8 cellular contexts compared by ENCODE assay signal in the genomic region with DNA sequence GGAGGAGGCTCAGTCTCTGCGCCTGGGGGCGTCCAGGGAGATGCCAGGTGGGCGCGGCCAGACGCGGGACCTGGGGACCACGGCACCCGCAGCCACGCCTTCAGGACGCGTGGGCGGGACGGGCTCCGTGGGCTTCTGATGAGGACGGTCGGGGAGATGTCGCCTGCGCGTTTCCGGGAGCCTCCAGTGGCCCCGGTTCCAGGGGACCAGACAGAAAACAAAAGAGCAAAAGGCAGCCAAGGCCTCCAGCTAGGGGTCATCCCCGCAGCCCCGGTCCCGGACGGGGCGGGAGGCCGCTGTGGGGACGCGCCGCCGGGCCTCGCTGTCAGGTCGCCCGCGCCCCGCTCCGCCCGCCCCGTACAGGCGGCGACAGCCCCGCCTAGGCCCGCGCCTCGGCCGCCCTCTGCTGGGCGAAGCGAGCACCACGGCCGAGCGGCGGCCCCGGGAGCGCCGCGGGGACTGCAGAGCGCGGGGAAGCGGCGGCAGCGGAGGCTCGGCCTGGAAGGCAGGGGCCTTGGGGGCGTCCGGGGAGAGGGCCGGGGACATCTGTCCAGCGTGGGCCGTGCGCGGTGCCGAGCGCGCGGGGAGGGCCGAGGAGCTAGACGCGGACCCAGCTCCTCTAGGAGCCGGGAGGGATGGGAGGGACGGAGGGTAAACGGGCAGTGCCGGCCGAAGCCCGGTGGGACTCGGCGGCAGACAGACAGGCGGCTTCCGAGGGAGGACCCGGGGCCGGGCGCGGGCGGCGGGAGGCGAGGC. TPM values are rescaled to one million over a fixed set of nuclear protein-coding genes. Genes with fewer than 3 reads are reported as not detected.
DNase-seq lines count a peak whose midpoint lies in the region; TF ChIP-seq lines count a peak whose summit lies in the region.

No MANE protein-coding gene starts in this region.

- peak overlapping the region; percentile 49 for H3K4ac ChIP-seq in trophoblast cell (ENCODE audit: low read depth, low read length)

- H3K27ac Mint-ChIP-seq in activated naive CD8-positive, alpha-beta T cell treated with anti-CD3 and anti-CD28 coated beads for 36 hours = peak overlapping the region; percentile 81

- H2BK120ac ChIP-seq in trophoblast cell (ENCODE audit: insufficient read depth, low read length, poor library complexity) = peak overlapping the region; percentile 92

- no CpG with 5 or more reads among the region's 93 CpGs for WGBS in trophoblast cell (ENCODE audit: extremely low coverage, insufficient coverage, insufficient read length)
- 0% methylated on average over 8 of the region's 93 CpGs; no CpG with 5 or more reads in 1 of the 2 donors for WGBS in transverse colon (ENCODE audit: low coverage in 1 of 2), 2 donors

- peak overlapping the region; percentile 66 for H2BK12ac ChIP-seq in trophoblast cell (ENCODE audit: low read length)

- H3K14ac ChIP-seq in trophoblast cell (ENCODE audit: low read length) = peak overlapping the region; percentile 93

- POLR2A ChIA-PET in GM10248 (lab: Yijun Ruan, JAX) = no interaction called here

- H3F3A ChIP-seq in Loucy (ENCODE audit: low read depth) = no peaks in the 10 kb centered on the region

- H2AFZ ChIP-seq in Loucy (ENCODE audit: low read length) (peak overlapping the region; percentile 95), trophoblast cell (ENCODE audit: insufficient read depth, low read length, poor library complexity) (peak overlapping the region; percentile 98)

- peak overlapping the region; percentile 92 for H4K91ac ChIP-seq in trophoblast cell (ENCODE audit: low read depth, low read length)

- H3K27me3 Mint-ChIP-seq in activated naive CD8-positive, alpha-beta T cell treated with anti-CD3 and anti-CD28 coated beads for 36 hours = no peaks in the 10 kb centered on the region

- H3K18ac ChIP-seq in trophoblast cell (ENCODE audit: low read length) = peak overlapping the region; percentile 94

- no peak overlapping the region for H3K27ac ChIP-seq in cardiac muscle cell
- peak overlapping the region; percentile 56 for H3K27ac ChIP-seq in trophoblast cell (ENCODE audit: low read depth, low read length)
- peak overlapping the region; percentile 76 to 86 (median 80) for H3K27ac ChIP-seq in transverse colon

- no peaks in the 10 kb centered on the region for H3K79me2 ChIP-seq in Loucy (ENCODE audit: insufficient read depth, low read length)
- peaks cover 7% of the 10 kb centered on the region for H3K79me2 ChIP-seq in trophoblast cell (ENCODE audit: control insufficient read depth, insufficient read depth, low read length, poor library complexity)

- H3K9me3 ChIP-seq in HAP-1 (no peaks in the 10 kb centered on the region), Loucy (ENCODE audit: insufficient read depth, low read depth, low read length) (no peaks in the 10 kb centered on the region), cardiac muscle cell (ENCODE audit: low read depth) (no peaks in the 10 kb centered on the region), trophoblast cell (ENCODE audit: insufficient read depth, low read depth, low read length) (peaks cover 3% of the 10 kb centered on the region), transverse colon (no peaks in the 10 kb centered on the region)

- no peak overlapping the region for H2AK5ac ChIP-seq in trophoblast cell (ENCODE audit: low read length)

- peaks cover 8% of the 10 kb centered on the region for H3K9me3 Mint-ChIP-seq in activated naive CD8-positive, alpha-beta T cell treated with anti-CD3 and anti-CD28 coated beads for 36 hours

- peak overlapping the region; percentile 85 for H2BK5ac ChIP-seq in trophoblast cell (ENCODE audit: low read depth, low read length, poor library complexity)

- peaks cover 4% of the 10 kb centered on the region for H3K36me3 Mint-ChIP-seq in activated naive CD8-positive, alpha-beta T cell treated with anti-CD3 and anti-CD28 coated beads for 36 hours

- H3K4me2 ChIP-seq in Loucy (ENCODE audit: low read depth, low read length, poor library complexity, severe bottlenecking) = peak overlapping the region; percentile 66
- peak overlapping the region; percentile 83 for H3K4me2 ChIP-seq in trophoblast cell (ENCODE audit: low read length)

- peaks cover 15% of the 10 kb centered on the region for H3K4me1 ChIP-seq in HAP-1
- peaks cover 11% of the 10 kb centered on the region for H3K4me1 ChIP-seq in Loucy (ENCODE audit: insufficient read depth, low read length, poor library complexity, severe bottlenecking)
- no peaks in the 10 kb centered on the region for H3K4me1 ChIP-seq in cardiac muscle cell (ENCODE audit: low read depth)
- H3K4me1 ChIP-seq in trophoblast cell (ENCODE audit: control insufficient read depth in 1 of 2, insufficient read depth in 2 of 2, low read length in 2 of 2) = peaks cover 4 to 10% of the 10 kb centered on the region in 2 experiments
- peaks cover 2 to 16% (median 10%) of the 10 kb centered on the region in 4 donors for H3K4me1 ChIP-seq in transverse colon

- peaks cover 11% of the 10 kb centered on the region for H3K79me1 ChIP-seq in trophoblast cell (ENCODE audit: low read length)

- no peak for TF ChIP-seq EP300 in transverse colon (IDR thresholded peaks at IDR 0.05; ENCODE audit: low read depth)

- H4K20me1 ChIP-seq in Loucy (ENCODE audit: insufficient read depth, low read length, poor library complexity, severe bottlenecking) = no peaks in the 10 kb centered on the region

- intact Hi-C loops in transverse colon (cut with DNase I; ENCODE audit: low total_unique reads) = loop anchor here (5.0 kb wide), 1 partner anchor 242 kb away; no protein-coding TSS in a partner anchor

- H3K23ac ChIP-seq in trophoblast cell (ENCODE audit: low read length) = no peak overlapping the region

- H3K4me3 ChIP-seq in HAP-1 (peak overlapping the region; percentile 39), Loucy (ENCODE audit: low read length, poor library complexity, severe bottlenecking) (peak overlapping the region; percentile 76), cardiac muscle cell (peak overlapping the region; percentile 57), trophoblast cell (ENCODE audit: low read depth, low read length) (peak overlapping the region; percentile 75), transverse colon (peak overlapping the region; percentile 57 to 71 (median 62))

- peak overlapping the region; percentile 94 for H4K8ac ChIP-seq in trophoblast cell (ENCODE audit: low read depth, low read length)

- CTCF ChIA-PET in GM10248 (lab: Yijun Ruan, JAX) = interaction anchor here (0.5 to 3.3 kb wide), 19 partner anchors 9 to 1959 kb away, joined by 3 to 16 read pairs (median 4); no protein-coding TSS in a partner anchor

- TF ChIP-seq CTCF in GM10248 (IDR thresholded peaks at IDR 0.05; ENCODE audit: control extremely low read depth, extremely low read depth, low read depth, missing control alignments) = peak; percentile 92
- peak; percentile 59 for TF ChIP-seq CTCF in Loucy (conservative IDR thresholded peaks at IDR 0.05; ENCODE audit: low read length)
- TF ChIP-seq CTCF in cardiac muscle cell (IDR thresholded peaks at IDR 0.05; ENCODE audit: low read depth, low read length) = peak; percentile 34
- TF ChIP-seq CTCF in transverse colon (IDR thresholded peaks at IDR 0.05) = peak; percentile 11 to 78 (median 74)

- H3K9me2 ChIP-seq in Loucy (replicated peaks; ENCODE audit: low read depth, low read length) = no peaks in the 10 kb centered on the region

- H4K12ac ChIP-seq in trophoblast cell (ENCODE audit: low read depth, low read length) = peak overlapping the region; percentile 98

- H3K9ac ChIP-seq in Loucy (ENCODE audit: low read depth, low read length, poor library complexity, severe bottlenecking) (peak overlapping the region; percentile 81), trophoblast cell (ENCODE audit: low read length) (peak overlapping the region; percentile 77)

- peak; percentile 14 for TF ChIP-seq POLR2A in transverse colon (IDR thresholded peaks at IDR 0.05)

- H3K27me3 ChIP-seq in HAP-1 (ENCODE audit: low read depth) = no peaks in the 10 kb centered on the region
- H3K27me3 ChIP-seq in Loucy (ENCODE audit: insufficient read depth, low read length, poor library complexity, severe bottlenecking) = no peaks in the 10 kb centered on the region
- H3K27me3 ChIP-seq in cardiac muscle cell = peaks cover 15% of the 10 kb centered on the region
- H3K27me3 ChIP-seq in trophoblast cell (ENCODE audit: insufficient read depth, low read length) = no peaks in the 10 kb centered on the region
- H3K27me3 ChIP-seq in transverse colon = no peaks in the 10 kb centered on the region

- DNase-seq in GM10248 (ENCODE audit: extremely low spot score) = peak; percentile 94
- peak; percentile 57 to 83 for DNase-seq in HAP-1 (ENCODE audit: low spot score in 2 of 2)
- DNase-seq in SKM-1 treated with dmso at 0.1 percent for 144 hours (lab: John Stamatoyannopoulos, UW; ENCODE audit: unreplicated experiment) = peak; percentile 28
- DNase-seq in activated naive CD8-positive, alpha-beta T cell treated with anti-CD3 and anti-CD28 coated beads for 36 hours = peak; percentile 90
- DNase-seq in cardiac muscle cell (ENCODE audit: low read depth in 1 of 2, low spot score in 1 of 2) = peak; percentile 79 to 86
- peak; percentile 68 to 91 for DNase-seq in trophoblast cell
- peak; percentile 80 for DNase-seq in transverse colon

- H3K4me1 Mint-ChIP-seq in activated naive CD8-positive, alpha-beta T cell treated with anti-CD3 and anti-CD28 coated beads for 36 hours = peaks cover 7% of the 10 kb centered on the region

- in situ Hi-C loops in HAP-1 (cut with MboI; ENCODE audit: low sequenced_read_pairs) = no loop called here
- in situ Hi-C loops in transverse colon (cut with MboI; ENCODE audit: low pct_ligation_motif_present in 1 of 4, low pct_unique_long_range_greater_than_20kb in 1 of 4, low sequenced_read_pairs in 3 of 4) = loop anchor here in 1 of 4 donors (10.0 kb wide), 1 partner anchor 240 kb away; no protein-coding TSS in a partner anchor

- H3K36me3 ChIP-seq in HAP-1 (replicated peaks) = no peaks in the 10 kb centered on the region
- H3K36me3 ChIP-seq in Loucy (ENCODE audit: insufficient read depth, low read length) = no peaks in the 10 kb centered on the region
- no peaks in the 10 kb centered on the region for H3K36me3 ChIP-seq in cardiac muscle cell
- no peaks in the 10 kb centered on the region for H3K36me3 ChIP-seq in trophoblast cell (ENCODE audit: control insufficient read depth in 1 of 2, insufficient read depth in 2 of 2, low read length in 2 of 2)
- H3K36me3 ChIP-seq in transverse colon = no peaks in the 10 kb centered on the region

- peak overlapping the region; percentile 83 for H3K4me3 Mint-ChIP-seq in activated naive CD8-positive, alpha-beta T cell treated with anti-CD3 and anti-CD28 coated beads for 36 hours

RNA-seq across cellular contexts. Expression of a gene that starts 48.7 kb away (rescaled TPM):
- 10 to 100 TPM; 10.2 to 10.5 TPM for total RNA-seq in activated naive CD8-positive, alpha-beta T cell treated with anti-CD3 and anti-CD28 coated beads for 36 hours
- total RNA-seq in cardiac muscle cell = 6.3 and 8.7 TPM in 2 replicates
- 19.0 and 20.2 TPM in 2 replicates for polyA plus RNA-seq in cardiac muscle cell
- polyA plus RNA-seq in trophoblast cell (2013) = 4.9 and 5.0 TPM in 2 replicates
- total RNA-seq in transverse colon = 1 to 10 TPM in 3 of 4 donors, under 1 TPM in 1; 0.20 to 8.4 (median 5.8) TPM

Comparison
In these comparisons a context has a peak if more than half of its experiments do, and no peak if none do; other contexts are left out.
1. DNase-seq: peak in every context shown above with its lines; median percentile 94 in GM10248; 90 in activated naive CD8-positive, alpha-beta T cell treated with anti-CD3 and anti-CD28 coated beads for 36 hours; 82 in cardiac muscle cell; 80 in transverse colon; 80 in trophoblast cell; 70 in HAP-1; 28 in SKM-1 treated with dmso at 0.1 percent for 144 hours.
2. CTCF ChIP-seq: peak in every context shown above with its lines; median percentile 92 in GM10248; 74 in transverse colon; 59 in Loucy; 34 in cardiac muscle cell.